In the genomic region with DNA sequence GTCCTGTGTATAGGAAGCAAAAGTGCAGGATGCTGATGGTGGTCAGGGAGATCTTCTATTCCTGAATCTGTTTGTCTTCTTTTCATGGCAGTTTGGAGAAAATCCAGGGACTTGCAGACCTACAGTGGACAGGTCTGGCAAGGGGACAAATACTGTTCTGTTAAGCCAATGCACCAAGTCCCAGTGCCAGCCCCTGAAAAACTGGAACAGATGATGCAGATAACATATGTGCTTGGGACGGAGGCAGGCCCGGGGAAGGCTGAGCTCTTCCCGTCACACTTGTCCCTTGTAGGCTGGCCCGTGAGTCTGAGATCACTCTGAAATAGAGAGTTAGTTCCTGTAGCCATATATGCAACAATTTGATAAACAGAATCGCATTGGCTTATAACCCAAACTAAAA, we compare ENCODE assay signal across 32 cellular contexts.
"Had no signal": no experiment of that assay in that cellular context is flagged by ENCODE, and none has a peak within 500 bp of the region (broad histone marks: within the 10 kb centered on the region; RNA-seq: fewer than 3 reads in every experiment).

No MANE protein-coding gene starts in this region.

- DNase-seq: activated B cell treated with CpG ODN at 0.5 μM for 24 hours; activated CD4-positive, alpha-beta memory T cell treated with anti-CD3 and anti-CD28 coated beads, Interleukin-2, amount 10 ng/mL, durations not matched to agents 7 days and 5 days; activated CD4-positive, alpha-beta T cell treated with anti-CD3 and anti-CD28 coated beads for 1 hour; activated CD4-positive, alpha-beta T cell treated with anti-CD3 and anti-CD28 coated beads for 36 hours; activated CD4-positive, alpha-beta T cell treated with anti-CD3 and anti-CD28 coated beads for 48 hours; activated CD4-positive, alpha-beta T cell treated with anti-CD3 and anti-CD28 coated beads, Interleukin-2, amount 10 ng/mL, durations not matched to agents 7 days and 5 days; activated CD4-positive, alpha-beta T cell treated with anti-CD3 and anti-CD28 coated beads, Interleukin-2, amount 50 U/mL, for 48 hours; activated CD8-positive, alpha-beta memory T cell treated with anti-CD3 and anti-CD28 coated beads for 24 hours; activated CD8-positive, alpha-beta memory T cell treated with anti-CD3 and anti-CD28 coated beads, Interleukin-2, amount 10 ng/mL, durations not matched to agents 7 days and 5 days; activated CD8-positive, alpha-beta memory T cell treated with anti-CD3 and anti-CD28 coated beads, Interleukin-2, amount 50 U/mL, for 48 hours; activated CD8-positive, alpha-beta T cell treated with anti-CD3 and anti-CD28 coated beads, Interleukin-2, amount 10 ng/mL, durations not matched to agents 7 days and 5 days; activated effector memory CD4-positive, alpha-beta T cell treated with Interleukin-2 at 50 U/mL for 16 hours; activated gamma-delta T cell; activated naive CD4-positive, alpha-beta T cell treated with anti-CD3 and anti-CD28 coated beads, Interleukin-2, amount 10 ng/mL, durations not matched to agents 7 days and 5 days; activated naive CD4-positive, alpha-beta T cell treated with Interleukin-2 at 50 U/mL for 16 hours; activated naive CD8-positive, alpha-beta T cell treated with anti-CD3 and anti-CD28 coated beads, Interleukin-2, amount 10 ng/mL, durations not matched to agents 7 days and 5 days; activated naive CD8-positive, alpha-beta T cell treated with anti-CD3 and anti-CD28 coated beads, Interleukin-2, amount 50 U/mL, for 24 hours; activated T-cell treated with anti-CD3 and anti-CD28 coated beads, Interleukin-2, amount 50 U/mL, for 24 hours; activated T-cell treated with anti-CD3 and anti-CD28 coated beads, Interleukin-2, amount 50 U/mL, for 48 hours; amygdala; anterior cingulate cortex; T-helper 1 cell; T-helper 2 cell; T-helper 9 cell had no signal

- H3K36me3 Mint-ChIP-seq: activated CD8-positive, alpha-beta memory T cell treated with anti-CD3 and anti-CD28 coated beads, Interleukin-2, amount 10 ng/mL, durations not matched to agents 7 days and 5 days; activated naive CD4-positive, alpha-beta T cell treated with anti-CD3 and anti-CD28 coated beads, Interleukin-2, amount 10 ng/mL, durations not matched to agents 7 days and 5 days; activated naive CD4-positive, alpha-beta T cell treated with anti-CD3 and anti-CD28 coated beads, Interleukin-2, amount 50 U/mL, for 24 hours; activated naive CD8-positive, alpha-beta T cell; activated naive CD8-positive, alpha-beta T cell treated with anti-CD3 and anti-CD28 coated beads, Interleukin-2, amount 10 ng/mL, durations not matched to agents 7 days and 5 days; brain had no signal

- H3K4me1 Mint-ChIP-seq: activated CD4-positive, alpha-beta memory T cell treated with anti-CD3 and anti-CD28 coated beads, Interleukin-2, amount 10 ng/mL, durations not matched to agents 7 days and 5 days; activated CD4-positive, alpha-beta T cell treated with anti-CD3 and anti-CD28 coated beads for 36 hours; activated CD4-positive, alpha-beta T cell treated with anti-CD3 and anti-CD28 coated beads, Interleukin-2, amount 10 ng/mL, durations not matched to agents 7 days and 5 days; activated CD8-positive, alpha-beta memory T cell treated with anti-CD3 and anti-CD28 coated beads, Interleukin-2, amount 10 ng/mL, durations not matched to agents 7 days and 5 days; activated naive CD4-positive, alpha-beta T cell treated with anti-CD3 and anti-CD28 coated beads, Interleukin-2, amount 10 ng/mL, durations not matched to agents 7 days and 5 days; activated naive CD4-positive, alpha-beta T cell treated with anti-CD3 and anti-CD28 coated beads, Interleukin-2, amount 50 U/mL, for 24 hours; activated naive CD8-positive, alpha-beta T cell treated with anti-CD3 and anti-CD28 coated beads, Interleukin-2, amount 10 ng/mL, durations not matched to agents 7 days and 5 days; activated naive CD8-positive, alpha-beta T cell treated with anti-CD3 and anti-CD28 coated beads, Interleukin-2, amount 50 U/mL, for 24 hours; central memory CD8-positive, alpha-beta T cell had no signal

- H3K9me3 Mint-ChIP-seq: activated B cell treated with CpG ODN at 0.5 μM for 24 hours; activated CD4-positive, alpha-beta memory T cell treated with anti-CD3 and anti-CD28 coated beads, Interleukin-2, amount 10 ng/mL, durations not matched to agents 7 days and 5 days; activated CD4-positive, alpha-beta T cell treated with anti-CD3 and anti-CD28 coated beads, Interleukin-2, amount 10 ng/mL, durations not matched to agents 7 days and 5 days; activated naive CD4-positive, alpha-beta T cell treated with anti-CD3 and anti-CD28 coated beads, Interleukin-2, amount 10 ng/mL, durations not matched to agents 7 days and 5 days; activated naive CD4-positive, alpha-beta T cell treated with anti-CD3 and anti-CD28 coated beads, Interleukin-2, amount 50 U/mL, for 24 hours; activated naive CD8-positive, alpha-beta T cell treated with anti-CD3 and anti-CD28 coated beads, Interleukin-2, amount 10 ng/mL, durations not matched to agents 7 days and 5 days; activated T-cell treated with anti-CD3 and anti-CD28 coated beads, Interleukin-2, amount 50 U/mL, for 24 hours; activated T-helper 2 cell treated with anti-CD3 and anti-CD28 coated beads, Interferon-gamma antibody, Interleukin-2, Interleukin-4, amounts not matched to agents 10 μg/mL and 5 μg/mL and 100 μg/mL, durations not matched to agents 14 hours and 24 hours and 36 hours; brain; central memory CD8-positive, alpha-beta T cell; T-helper 1 cell treated with Interleukin-12 subunit alpha and Interleukin-12 subunit beta and Interleukin-4 antibody, amounts not matched to agents 30 μg/mL and 1 μg/mL, for 36 hours had no signal

- H3K27me3 Mint-ChIP-seq: activated B cell treated with CpG ODN at 0.5 μM for 24 hours; activated CD4-positive, alpha-beta memory T cell treated with anti-CD3 and anti-CD28 coated beads, Interleukin-2, amount 10 ng/mL, durations not matched to agents 7 days and 5 days; activated CD4-positive, alpha-beta T cell treated with anti-CD3 and anti-CD28 coated beads for 36 hours; activated CD4-positive, alpha-beta T cell treated with anti-CD3 and anti-CD28 coated beads, Interleukin-2, amount 10 ng/mL, durations not matched to agents 7 days and 5 days; activated CD8-positive, alpha-beta memory T cell treated with anti-CD3 and anti-CD28 coated beads, Interleukin-2, amount 10 ng/mL, durations not matched to agents 7 days and 5 days; activated naive CD4-positive, alpha-beta T cell treated with anti-CD3 and anti-CD28 coated beads, Interleukin-2, amount 10 ng/mL, durations not matched to agents 7 days and 5 days; activated naive CD4-positive, alpha-beta T cell treated with anti-CD3 and anti-CD28 coated beads, Interleukin-2, amount 50 U/mL, for 24 hours; activated naive CD8-positive, alpha-beta T cell; activated naive CD8-positive, alpha-beta T cell treated with anti-CD3 and anti-CD28 coated beads, Interleukin-2, amount 10 ng/mL, durations not matched to agents 7 days and 5 days; activated naive CD8-positive, alpha-beta T cell treated with anti-CD3 and anti-CD28 coated beads, Interleukin-2, amount 50 U/mL, for 24 hours; activated T-cell treated with anti-CD3 and anti-CD28 coated beads, Interleukin-2, amount 50 U/mL, for 24 hours; brain; central memory CD8-positive, alpha-beta T cell had no signal

- H3K27ac Mint-ChIP-seq: activated B cell treated with CpG ODN at 0.5 μM for 24 hours; activated CD4-positive, alpha-beta memory T cell treated with anti-CD3 and anti-CD28 coated beads, Interleukin-2, amount 10 ng/mL, durations not matched to agents 7 days and 5 days; activated CD4-positive, alpha-beta T cell treated with anti-CD3 and anti-CD28 coated beads for 36 hours; activated CD4-positive, alpha-beta T cell treated with anti-CD3 and anti-CD28 coated beads, Interleukin-2, amount 10 ng/mL, durations not matched to agents 7 days and 5 days; activated CD8-positive, alpha-beta memory T cell treated with anti-CD3 and anti-CD28 coated beads, Interleukin-2, amount 10 ng/mL, durations not matched to agents 7 days and 5 days; activated CD8-positive, alpha-beta T cell treated with anti-CD3 and anti-CD28 coated beads, Interleukin-2, amount 10 ng/mL, durations not matched to agents 7 days and 5 days; activated naive CD4-positive, alpha-beta T cell treated with anti-CD3 and anti-CD28 coated beads, Interleukin-2, amount 10 ng/mL, durations not matched to agents 7 days and 5 days; activated naive CD4-positive, alpha-beta T cell treated with anti-CD3 and anti-CD28 coated beads, Interleukin-2, amount 50 U/mL, for 24 hours; activated naive CD8-positive, alpha-beta T cell; activated naive CD8-positive, alpha-beta T cell treated with anti-CD3 and anti-CD28 coated beads, Interleukin-2, amount 10 ng/mL, durations not matched to agents 7 days and 5 days; activated naive CD8-positive, alpha-beta T cell treated with anti-CD3 and anti-CD28 coated beads, Interleukin-2, amount 50 U/mL, for 24 hours; activated T-cell treated with anti-CD3 and anti-CD28 coated beads, Interleukin-2, amount 50 U/mL, for 24 hours; activated T-helper 2 cell treated with anti-CD3 and anti-CD28 coated beads, Interferon-gamma antibody, Interleukin-2, Interleukin-4, amounts not matched to agents 10 μg/mL and 5 μg/mL and 100 μg/mL, durations not matched to agents 14 hours and 24 hours and 36 hours; brain; T-helper 1 cell treated with Interleukin-12 subunit alpha and Interleukin-12 subunit beta and Interleukin-4 antibody, amounts not matched to agents 30 μg/mL and 1 μg/mL, for 36 hours; T-helper 2 cell treated with Interferon-gamma antibody and Interleukin-4, amounts not matched to agents 5 μg/mL and 100 μg/mL, for 36 hours had no signal

- H3K4me3 Mint-ChIP-seq: activated B cell treated with CpG ODN at 0.5 μM for 24 hours; activated CD4-positive, alpha-beta memory T cell treated with anti-CD3 and anti-CD28 coated beads, Interleukin-2, amount 10 ng/mL, durations not matched to agents 7 days and 5 days; activated CD4-positive, alpha-beta T cell treated with anti-CD3 and anti-CD28 coated beads for 36 hours; activated CD4-positive, alpha-beta T cell treated with anti-CD3 and anti-CD28 coated beads, Interleukin-2, amount 10 ng/mL, durations not matched to agents 7 days and 5 days; activated CD8-positive, alpha-beta memory T cell treated with anti-CD3 and anti-CD28 coated beads, Interleukin-2, amount 10 ng/mL, durations not matched to agents 7 days and 5 days; activated CD8-positive, alpha-beta T cell treated with anti-CD3 and anti-CD28 coated beads, Interleukin-2, amount 10 ng/mL, durations not matched to agents 7 days and 5 days; activated naive CD4-positive, alpha-beta T cell treated with anti-CD3 and anti-CD28 coated beads, Interleukin-2, amount 10 ng/mL, durations not matched to agents 7 days and 5 days; activated naive CD4-positive, alpha-beta T cell treated with anti-CD3 and anti-CD28 coated beads, Interleukin-2, amount 50 U/mL, for 24 hours; activated naive CD8-positive, alpha-beta T cell; activated naive CD8-positive, alpha-beta T cell treated with anti-CD3 and anti-CD28 coated beads, Interleukin-2, amount 10 ng/mL, durations not matched to agents 7 days and 5 days; activated naive CD8-positive, alpha-beta T cell treated with anti-CD3 and anti-CD28 coated beads, Interleukin-2, amount 50 U/mL, for 24 hours; activated T-cell treated with anti-CD3 and anti-CD28 coated beads, Interleukin-2, amount 50 U/mL, for 24 hours; brain; central memory CD8-positive, alpha-beta T cell; T-helper 1 cell treated with Interleukin-12 subunit alpha and Interleukin-12 subunit beta and Interleukin-4 antibody, amounts not matched to agents 30 μg/mL and 1 μg/mL, for 36 hours; T-helper 2 cell treated with Interferon-gamma antibody and Interleukin-4, amounts not matched to agents 5 μg/mL and 100 μg/mL, for 36 hours had no signal

- ATAC-seq: activated CD4-positive, alpha-beta T cell treated with anti-CD3 and anti-CD28 coated beads for 36 hours; activated CD4-positive, CD25-positive, alpha-beta regulatory T cell treated with anti-CD3 and anti-CD28 coated beads, Interleukin-2, amount 50 U/mL, for 24 hours; activated CD8-positive, alpha-beta memory T cell treated with anti-CD3 and anti-CD28 coated beads, Interleukin-2, amount 10 ng/mL, durations not matched to agents 7 days and 5 days; activated CD8-positive, alpha-beta T cell treated with anti-CD3 and anti-CD28 coated beads, Interleukin-2, amount 10 ng/mL, durations not matched to agents 7 days and 5 days; activated naive CD8-positive, alpha-beta T cell treated with anti-CD3 and anti-CD28 coated beads, Interleukin-2, amount 50 U/mL, for 24 hours had no signal
